Comparison of ENCODE assay signal across 25 cellular contexts in the genomic region with DNA sequence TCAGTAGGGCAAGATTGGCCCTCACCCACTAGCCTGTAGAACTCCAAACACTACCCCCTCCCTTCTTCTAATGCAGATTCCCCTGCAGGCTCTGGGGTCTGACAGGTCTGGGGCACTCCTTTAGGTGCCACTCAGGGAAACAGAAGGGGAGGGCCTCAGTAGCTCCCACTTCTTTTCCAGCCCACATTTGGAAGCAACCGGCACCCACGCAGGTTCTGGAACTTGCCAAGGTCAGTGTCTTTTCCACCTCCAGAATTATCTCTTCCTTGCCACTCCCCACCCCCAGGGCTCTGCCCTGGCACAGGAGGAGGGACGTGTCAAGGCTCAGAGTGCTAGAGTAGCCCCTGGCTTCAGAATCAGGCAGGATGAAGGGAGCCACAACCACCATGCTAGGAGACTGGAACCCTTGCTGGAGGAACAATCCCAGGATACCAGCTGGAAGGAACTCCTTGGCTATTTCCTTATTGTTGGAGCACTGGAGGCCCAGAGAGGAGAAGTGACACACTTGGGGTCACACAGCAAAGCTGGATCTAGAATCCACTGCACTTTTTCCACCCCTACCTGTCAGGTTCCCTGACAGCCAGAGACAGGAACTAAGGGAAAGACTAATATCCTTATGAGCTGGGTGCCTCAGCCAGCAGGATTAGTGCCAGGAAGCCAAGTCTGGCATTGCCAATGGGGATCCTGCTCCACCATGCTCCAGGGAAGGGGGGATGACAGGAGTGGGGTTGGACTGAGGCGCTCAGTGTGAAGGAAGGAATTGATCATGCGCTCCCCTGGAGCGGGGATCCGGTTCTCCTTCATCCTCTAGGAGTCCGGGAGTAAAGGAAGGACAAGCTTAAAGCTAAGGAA. TPM values are rescaled to one million over a fixed set of nuclear protein-coding genes. Genes with fewer than 3 reads are reported as not detected.
DNase-seq lines count a peak whose midpoint lies in the region; ATAC-seq and TF ChIP-seq lines count a peak whose summit lies in the region.
"Had no signal": no experiment of that assay in that cellular context is flagged by ENCODE, and none has a peak within 500 bp of the region (broad histone marks: within the 10 kb centered on the region; RNA-seq: fewer than 3 reads in every experiment).

No MANE protein-coding gene starts in this region.

- DNase-seq in activated naive CD8-positive, alpha-beta T cell treated with anti-CD3 and anti-CD28 coated beads for 36 hours: no peak
- DNase-seq in epithelial cell of proximal tubule (ENCODE audit: low read depth): no peak
- no peak for DNase-seq in nephron progenitor cell
- DNase-seq in uterus: no peak
- no peak for DNase-seq in NCI-H1092 treated with DMSO at 0.1 percent for 48 hours (lab: John Stamatoyannopoulos, UW)
- DNase-seq in foreskin melanocyte: no peak
- DNase-seq: activated CD4-positive, alpha-beta T cell treated with anti-CD3 and anti-CD28 coated beads for 4 hours; activated naive CD8-positive, alpha-beta T cell treated with anti-CD3 and anti-CD28 coated beads, Interleukin-2, amount 10 ng/mL, durations not matched to agents 7 days and 5 days; effector memory CD8-positive, alpha-beta T cell; head of caudate nucleus; naive thymus-derived CD4-positive, alpha-beta T cell; NCI-H1694; NCI-H774; PC-3; SHP77; stimulated activated CD4-positive, alpha-beta T cell treated with anti-CD3 and anti-CD28 coated beads, Interleukin-2, amount 100 ng/mL, for 24 hours; stimulated activated naive CD4-positive, alpha-beta T cell treated with Interleukin-2 at 50 U/mL for 16 hours; thyroid gland had no signal

- peak overlapping the region; percentile 49 for H3K4me3 ChIP-seq in epithelial cell of proximal tubule (ENCODE audit: low read depth, low read length)
- H3K4me3 ChIP-seq in uterus: no peak overlapping the region
- H3K4me3 ChIP-seq: K562, thyroid gland had no signal

- H3K27me3 Mint-ChIP-seq in activated naive CD8-positive, alpha-beta T cell: peaks cover 5% of the 10 kb centered on the region
- H3K27me3 Mint-ChIP-seq in activated naive CD8-positive, alpha-beta T cell treated with anti-CD3 and anti-CD28 coated beads for 36 hours: peaks cover 21% of the 10 kb centered on the region
- no peaks in the 10 kb centered on the region for H3K27me3 Mint-ChIP-seq in nephron progenitor cell (ENCODE audit: low read depth, poor library complexity)

- no peaks in the 10 kb centered on the region for H3K9me3 Mint-ChIP-seq in activated naive CD8-positive, alpha-beta T cell (ENCODE audit: low read depth)
- H3K9me3 Mint-ChIP-seq in activated naive CD8-positive, alpha-beta T cell treated with anti-CD3 and anti-CD28 coated beads for 36 hours: no peaks in the 10 kb centered on the region
- H3K9me3 Mint-ChIP-seq in nephron progenitor cell: no peaks in the 10 kb centered on the region
- H3K9me3 Mint-ChIP-seq: activated naive CD8-positive, alpha-beta T cell treated with anti-CD3 and anti-CD28 coated beads, Interleukin-2, amount 10 ng/mL, durations not matched to agents 7 days and 5 days; effector memory CD8-positive, alpha-beta T cell; memory B cell had no signal

- no peaks in the 10 kb centered on the region for H3K36me3 Mint-ChIP-seq in activated naive CD8-positive, alpha-beta T cell
- no peaks in the 10 kb centered on the region for H3K36me3 Mint-ChIP-seq in activated naive CD8-positive, alpha-beta T cell treated with anti-CD3 and anti-CD28 coated beads for 36 hours
- H3K36me3 Mint-ChIP-seq in nephron progenitor cell (ENCODE audit: low read depth): peaks cover 4% of the 10 kb centered on the region
- H3K36me3 Mint-ChIP-seq: activated naive CD8-positive, alpha-beta T cell treated with anti-CD3 and anti-CD28 coated beads, Interleukin-2, amount 10 ng/mL, durations not matched to agents 7 days and 5 days; memory B cell had no signal

- TF ChIP-seq POLR2A in uterus (IDR thresholded peaks at IDR 0.05): no peak

- intact Hi-C loops in uterus (cut with DNase I; ENCODE audit: low total_unique reads): no loop called here

- no peaks in the 10 kb centered on the region for H3K36me3 ChIP-seq in uterus
- H3K36me3 ChIP-seq: thyroid gland had no signal

- peak overlapping the region; percentile 72 to 85 for H3K27ac ChIP-seq in uterus
- H3K27ac ChIP-seq: C4-2B, HL-60 had no signal

- no peaks in the 10 kb centered on the region for H3K27me3 ChIP-seq in uterus

- peaks cover 0 to 8% of the 10 kb centered on the region in 2 donors for H3K4me1 ChIP-seq in uterus

- ATAC-seq in GM21717 (IDR thresholded peaks at IDR 0.05; ENCODE audit: unreplicated experiment): no peak
- ATAC-seq: effector memory CD8-positive, alpha-beta T cell; naive thymus-derived CD4-positive, alpha-beta T cell; PC-3 had no signal

- H3K9me3 ChIP-seq in uterus: no peaks in the 10 kb centered on the region
- H3K9me3 ChIP-seq: thyroid gland had no signal

- H3K4me3 Mint-ChIP-seq in activated naive CD8-positive, alpha-beta T cell: peak overlapping the region; percentile 9
- no peak overlapping the region for H3K4me3 Mint-ChIP-seq in activated naive CD8-positive, alpha-beta T cell treated with anti-CD3 and anti-CD28 coated beads for 36 hours
- peak overlapping the region; percentile 8 for H3K4me3 Mint-ChIP-seq in nephron progenitor cell
- H3K4me3 Mint-ChIP-seq: activated naive CD8-positive, alpha-beta T cell treated with anti-CD3 and anti-CD28 coated beads, Interleukin-2, amount 10 ng/mL, durations not matched to agents 7 days and 5 days; effector memory CD8-positive, alpha-beta T cell; memory B cell had no signal

- TF ChIP-seq CTCF in epithelial cell of proximal tubule (conservative IDR thresholded peaks at IDR 0.05; ENCODE audit: low read depth, low read length) (no peak), nephron progenitor cell (IDR thresholded peaks at IDR 0.05) (no peak), uterus (IDR thresholded peaks at IDR 0.05) (no peak)

- H3K4me1 Mint-ChIP-seq in activated naive CD8-positive, alpha-beta T cell (ENCODE audit: low read depth): peaks cover 24% of the 10 kb centered on the region
- H3K4me1 Mint-ChIP-seq in activated naive CD8-positive, alpha-beta T cell treated with anti-CD3 and anti-CD28 coated beads for 36 hours: peaks cover 22% of the 10 kb centered on the region
- peaks cover 66% of the 10 kb centered on the region for H3K4me1 Mint-ChIP-seq in nephron progenitor cell

- no peak overlapping the region for H3K27ac Mint-ChIP-seq in activated naive CD8-positive, alpha-beta T cell
- H3K27ac Mint-ChIP-seq in activated naive CD8-positive, alpha-beta T cell treated with anti-CD3 and anti-CD28 coated beads for 36 hours: no peak overlapping the region
- no peak overlapping the region for H3K27ac Mint-ChIP-seq in nephron progenitor cell
- H3K27ac Mint-ChIP-seq: activated naive CD8-positive, alpha-beta T cell treated with anti-CD3 and anti-CD28 coated beads, Interleukin-2, amount 10 ng/mL, durations not matched to agents 7 days and 5 days; effector memory CD8-positive, alpha-beta T cell; memory B cell; naive thymus-derived CD4-positive, alpha-beta T cell had no signal

RNA-seq across cellular contexts. Expression of a gene that starts 1.8 kb away (rescaled TPM):
- under 1 TPM; 0.29 to 0.40 TPM for total RNA-seq in activated naive CD8-positive, alpha-beta T cell treated with anti-CD3 and anti-CD28 coated beads for 36 hours
- total RNA-seq in epithelial cell of proximal tubule (0.29 and 3.7 TPM in 2 replicates), uterus (1 to 10 TPM in 2 of 4 donors, not detected in 2; 1.7 to 2.7 TPM)
- total RNA-seq: K562, PC-3 had no signal

RNA-seq across cellular contexts. Expression of a gene that starts 37.6 kb away (rescaled TPM):
- not detected for total RNA-seq in activated naive CD8-positive, alpha-beta T cell treated with anti-CD3 and anti-CD28 coated beads for 36 hours
- not detected in 2 replicates for total RNA-seq in epithelial cell of proximal tubule
- 1 to 10 TPM in 1 of 4 donors, under 1 TPM in 2, not detected in 1; 0.14 to 2.9 (median 0.27) TPM for total RNA-seq in uterus
- total RNA-seq: activated naive CD8-positive, alpha-beta T cell treated with anti-CD3 and anti-CD28 coated beads, Interleukin-2, amount 10 ng/mL, durations not matched to agents 7 days and 5 days; chondrocyte; naive thymus-derived CD4-positive, alpha-beta T cell; PC-3; thyroid gland had no signal

RNA-seq across cellular contexts. Expression of a gene that starts 57.0 kb away (rescaled TPM):
- total RNA-seq in activated naive CD8-positive, alpha-beta T cell treated with anti-CD3 and anti-CD28 coated beads for 36 hours: not detected
- 2.4 and 3.6 TPM in 2 replicates for total RNA-seq in epithelial cell of proximal tubule
- 100 to 1,000 TPM in 3 of 4 donors, 10 to 100 TPM in 1; 52.1 to 161 (median 127) TPM for total RNA-seq in uterus
- total RNA-seq: activated naive CD8-positive, alpha-beta T cell treated with anti-CD3 and anti-CD28 coated beads, Interleukin-2, amount 10 ng/mL, durations not matched to agents 7 days and 5 days; PC-3 had no signal

Comparison
In these comparisons a context has a peak if more than half of its experiments do, and no peak if none do; other contexts are left out.
1. RNA of a gene that starts 57.0 kb away (total RNA-seq): 52.1 to 161 TPM in uterus; 2.4 to 3.6 TPM in epithelial cell of proximal tubule and not detected in activated naive CD8-positive, alpha-beta T cell treated with anti-CD3 and anti-CD28 coated beads for 36 hours; every median in the first group is over 10 times any median in the second.